In genomic region chr17:47502122-47502731, GRCh38 we compare ENCODE assay signal across 8 cellular contexts. TPM values are rescaled to one million over a fixed set of nuclear protein-coding genes. Genes with fewer than 3 reads are reported as not detected.
DNase-seq lines count a peak whose midpoint lies in the region; ATAC-seq and TF ChIP-seq lines count a peak whose summit lies in the region.
"Not testable (repeated sequence)": the region's sequence is repeated elsewhere in the genome, so short reads cannot be mapped to it uniquely, and the experiment has no call there.

No MANE protein-coding gene starts in this region.

- not testable (repeated sequence) for H3K9me3 ChIP-seq in heart right ventricle, thyroid gland

- H3K27ac ChIP-seq in heart right ventricle (peak overlapping the region in 9 of 10 donors; percentile 21 to 75 (median 60)), thyroid gland (peak overlapping the region in 2 of 3 donors; percentile 64 to 65)

- 28 to 30% methylated on average over 3 of the region's 8 CpGs for WGBS in heart right ventricle, 2 donors
- 49 to 54% methylated on average over 2 to 3 of the region's 8 CpGs for WGBS in thyroid gland, 2 donors

- not testable (repeated sequence) for H3K27me3 ChIP-seq in heart right ventricle, thyroid gland

- not testable (repeated sequence) for TF ChIP-seq POLR2A in thyroid gland (IDR thresholded peaks at IDR 0.05)

- H3K27ac Mint-ChIP-seq in nephron progenitor cell = peak overlapping the region; percentile 54

- H3K4me1 ChIP-seq in heart right ventricle = peaks cover 0 to 31% (median 16%) of the 10 kb centered on the region in 9 donors
- H3K4me1 ChIP-seq in thyroid gland = not testable (repeated sequence)

- H3K4me3 Mint-ChIP-seq in nephron progenitor cell = not testable (repeated sequence)

- intact Hi-C loops in heart right ventricle (cut with DNase I) = loop anchor here in 4 of 10 donors (5.0 to 10.0 kb wide), 3 partner anchors 103 to 115 kb away; no protein-coding TSS in a partner anchor
- intact Hi-C loops in thyroid gland (cut with DNase I) = not testable (repeated sequence)

- peaks cover 21% of the 10 kb centered on the region for H3K4me1 Mint-ChIP-seq in nephron progenitor cell

- not testable (repeated sequence) for TF ChIP-seq CTCF in WI38 (IDR thresholded peaks at IDR 0.05; ENCODE audit: low read depth, low read length); heart right ventricle (IDR thresholded peaks at IDR 0.05); nephron progenitor cell (IDR thresholded peaks at IDR 0.05); thyroid gland (IDR thresholded peaks at IDR 0.05)

- H3K9me3 Mint-ChIP-seq in nephron progenitor cell = not testable (repeated sequence)

- H3K4me3 ChIP-seq in WI38 (ENCODE audit: low read depth, low read length) = 0 out of 2 replicates have a peak overlapping the region, but pooled peaks have one; percentile 22
- H3K4me3 ChIP-seq in heart right ventricle; thyroid gland (replicated peaks in 1 of 3): not testable (repeated sequence)

- ATAC-seq in HG02571 (IDR thresholded peaks at IDR 0.05; ENCODE audit: unreplicated experiment) (peak; percentile 48), heart right ventricle (peak; percentile 70 to 93 (median 80))

- H3K27me3 Mint-ChIP-seq in nephron progenitor cell (ENCODE audit: low read depth, poor library complexity) = not testable (repeated sequence)

- not testable (repeated sequence) for H3K36me3 Mint-ChIP-seq in nephron progenitor cell (ENCODE audit: low read depth)

- DNase-seq in DMS53 treated with DMSO at 0.1 percent for 48 hours (lab: John Stamatoyannopoulos, UW; ENCODE audit: unreplicated experiment) (peak; percentile 35), NCI-H1694 treated with DMSO at 0.1 percent for 48 hours (lab: John Stamatoyannopoulos, UW) (peak; percentile 20), brain pericyte (ENCODE audit: low read depth, low spot score) (peak; percentile 45), thyroid gland (peak; percentile 15 to 39)
- DNase-seq in heart right ventricle, nephron progenitor cell: not testable (repeated sequence)

- H3K36me3 ChIP-seq in heart right ventricle, thyroid gland: not testable (repeated sequence)

RNA-seq across cellular contexts. Expression of gene NPEPPS, which starts 28.7 kb away (rescaled TPM):
- total RNA-seq in heart right ventricle (100 to 1,000 TPM in 1 of 10 donors, 10 to 100 TPM in 9; 65.8 to 104 (median 86.9) TPM), thyroid gland (100 to 1,000 TPM in 3 of 4 donors, 10 to 100 TPM in 1; 78.9 to 150 (median 111) TPM)
- polyA plus RNA-seq in heart right ventricle = 10 to 100 TPM; 21.8 to 28.4 TPM
